In genomic region chr6:4185419-4185818, GRCh38 we compare ENCODE assay signal across 21 cellular contexts. TPM values are rescaled to one million over a fixed set of nuclear protein-coding genes. Genes with fewer than 3 reads are reported as not detected.
A peak's percentile ranks its signal among the peaks of the same experiment; 100 is the strongest.
DNase-seq lines count a peak whose midpoint lies in the region; ATAC-seq, FAIRE-seq and TF ChIP-seq lines count a peak whose summit lies in the region.
"Had no signal": no experiment of that assay in that cellular context is flagged by ENCODE, and none has a peak within 500 bp of the region (broad histone marks: within the 10 kb centered on the region; RNA-seq: fewer than 3 reads in every experiment).

No MANE protein-coding gene starts in this region.

- peak; percentile 66 for ATAC-seq in activated CD8-positive, alpha-beta T cell treated with anti-CD3 and anti-CD28 coated beads for 36 hours
- ATAC-seq in activated CD8-positive, alpha-beta T cell treated with anti-CD3 and anti-CD28 coated beads, Interleukin-2, amount 10 ng/mL, durations not matched to agents 7 days and 5 days: no peak
- ATAC-seq in K562: no peak
- ATAC-seq in HG02759 (IDR thresholded peaks at IDR 0.05; ENCODE audit: unreplicated experiment): no peak
- ATAC-seq: body of pancreas; effector memory CD8-positive, alpha-beta T cell had no signal

- intact Hi-C loops in activated CD8-positive, alpha-beta T cell treated with anti-CD3 and anti-CD28 coated beads for 36 hours (cut with micrococcal nuclease): no loop called here
- intact Hi-C loops in K562 (cut with micrococcal nuclease): no loop called here

- POLR2A ChIA-PET in activated CD8-positive, alpha-beta T cell treated with anti-CD3 and anti-CD28 coated beads for 36 hours (lab: Charles Lee): no interaction called here
- POLR2A ChIA-PET in activated CD8-positive, alpha-beta T cell treated with anti-CD3 and anti-CD28 coated beads, Interleukin-2, amount 10 ng/mL, durations not matched to agents 7 days and 5 days (lab: Charles Lee): no interaction called here
- POLR2A ChIA-PET in K562 (lab: Yijun Ruan, JAX): interaction anchor here (0.6 kb wide), 1 partner anchor 10 kb away, joined by 3 read pairs; no protein-coding TSS in a partner anchor

- no peak overlapping the region for H3K4me3 ChIP-seq in K562
- H3K4me3 ChIP-seq: body of pancreas, esophagus squamous epithelium, right atrium auricular region had no signal

- in situ Hi-C loops in K562 (cut with MboI): no loop called here

- peaks cover 2 to 4% of the 10 kb centered on the region in 2 experiments; a peak in 3 of 5 replicates for H3K4me1 ChIP-seq in K562 (replicated peaks in 1 of 2; ENCODE audit: control insufficient read depth in 2 of 2, insufficient read depth in 2 of 2, low read length in 2 of 2)
- H3K4me1 ChIP-seq: esophagus squamous epithelium, right atrium auricular region had no signal

- no peak overlapping the region for H3K9ac ChIP-seq in K562 (ENCODE audit: insufficient read depth in 1 of 2, low read depth in 2 of 2, low read length in 2 of 2)
- H3K9ac ChIP-seq: KMS-11 had no signal

- peak overlapping the region; percentile 38; the same call in 1 of the 2 replicates for H2AFZ ChIP-seq in K562 (ENCODE audit: low read depth, low read length)

- H3K36me3 Mint-ChIP-seq in activated CD8-positive, alpha-beta T cell treated with anti-CD3 and anti-CD28 coated beads for 36 hours (ENCODE audit: low read depth): no peaks in the 10 kb centered on the region
- H3K36me3 Mint-ChIP-seq in activated CD8-positive, alpha-beta T cell treated with anti-CD3 and anti-CD28 coated beads, Interleukin-2, amount 10 ng/mL, durations not matched to agents 7 days and 5 days (ENCODE audit: low read depth): no peaks in the 10 kb centered on the region
- H3K36me3 Mint-ChIP-seq in T-helper 1 cell treated with Interleukin-12 subunit alpha and Interleukin-12 subunit beta and Interleukin-4 antibody, amounts not matched to agents 30 μg/mL and 1 μg/mL, for 36 hours (ENCODE audit: low read depth): no peaks in the 10 kb centered on the region
- no peaks in the 10 kb centered on the region for H3K36me3 Mint-ChIP-seq in nephron progenitor cell (ENCODE audit: low read depth)

- no peaks in the 10 kb centered on the region for H4K20me1 ChIP-seq in K562 (replicated peaks; ENCODE audit: control insufficient read depth, insufficient read depth, low read length)

- no peak for TF ChIP-seq RAD21 in K562 (CRISPR knock-in tag; conservative IDR thresholded peaks at IDR 0.05 in 1 of 2, IDR thresholded peaks at IDR 0.05 in 1 of 2)

- 3% methylated on average over 5 of the region's 5 CpGs for WGBS in K562 (ENCODE audit: insufficient coverage, low coverage, missing lambda C conversion rate)

- TF ChIP-seq POLR2A in K562 (conservative IDR thresholded peaks at IDR 0.05): no peak

- H3K9me3 Mint-ChIP-seq in activated CD8-positive, alpha-beta T cell treated with anti-CD3 and anti-CD28 coated beads for 36 hours: peaks cover 4% of the 10 kb centered on the region
- no peaks in the 10 kb centered on the region for H3K9me3 Mint-ChIP-seq in activated CD8-positive, alpha-beta T cell treated with anti-CD3 and anti-CD28 coated beads, Interleukin-2, amount 10 ng/mL, durations not matched to agents 7 days and 5 days (ENCODE audit: insufficient read depth)
- H3K9me3 Mint-ChIP-seq in T-helper 1 cell treated with Interleukin-12 subunit alpha and Interleukin-12 subunit beta and Interleukin-4 antibody, amounts not matched to agents 30 μg/mL and 1 μg/mL, for 36 hours: no peaks in the 10 kb centered on the region
- H3K9me3 Mint-ChIP-seq in nephron progenitor cell: peaks cover 25% of the 10 kb centered on the region
- H3K9me3 Mint-ChIP-seq: effector memory CD8-positive, alpha-beta T cell had no signal

- H3K27ac Mint-ChIP-seq in activated CD8-positive, alpha-beta T cell treated with anti-CD3 and anti-CD28 coated beads for 36 hours: no peak overlapping the region
- H3K27ac Mint-ChIP-seq in activated CD8-positive, alpha-beta T cell treated with anti-CD3 and anti-CD28 coated beads, Interleukin-2, amount 10 ng/mL, durations not matched to agents 7 days and 5 days: no peak overlapping the region
- peak overlapping the region; percentile 1 for H3K27ac Mint-ChIP-seq in T-helper 1 cell treated with Interleukin-12 subunit alpha and Interleukin-12 subunit beta and Interleukin-4 antibody, amounts not matched to agents 30 μg/mL and 1 μg/mL, for 36 hours
- no peak overlapping the region for H3K27ac Mint-ChIP-seq in nephron progenitor cell
- H3K27ac Mint-ChIP-seq: effector memory CD8-positive, alpha-beta T cell had no signal

- H3K79me2 ChIP-seq in K562 (ENCODE audit: control insufficient read depth, insufficient read depth, low read length): no peaks in the 10 kb centered on the region

- CTCF ChIA-PET in activated CD8-positive, alpha-beta T cell treated with anti-CD3 and anti-CD28 coated beads for 36 hours (lab: Charles Lee): interaction anchor here (1.1 kb wide), 1 partner anchor 19 kb away, joined by 3 read pairs; no protein-coding TSS in a partner anchor
- CTCF ChIA-PET in activated CD8-positive, alpha-beta T cell treated with anti-CD3 and anti-CD28 coated beads, Interleukin-2, amount 10 ng/mL, durations not matched to agents 7 days and 5 days (lab: Charles Lee): no interaction called here
- CTCF ChIA-PET in K562 (lab: Yijun Ruan, JAX; ENCODE audit: low intra/inter-chr PET ratio): no interaction called here

- no peak overlapping the region for H3K4me3 Mint-ChIP-seq in activated CD8-positive, alpha-beta T cell treated with anti-CD3 and anti-CD28 coated beads for 36 hours
- H3K4me3 Mint-ChIP-seq in activated CD8-positive, alpha-beta T cell treated with anti-CD3 and anti-CD28 coated beads, Interleukin-2, amount 10 ng/mL, durations not matched to agents 7 days and 5 days: no peak overlapping the region
- H3K4me3 Mint-ChIP-seq in T-helper 1 cell treated with Interleukin-12 subunit alpha and Interleukin-12 subunit beta and Interleukin-4 antibody, amounts not matched to agents 30 μg/mL and 1 μg/mL, for 36 hours: no peak overlapping the region
- H3K4me3 Mint-ChIP-seq in nephron progenitor cell: no peak overlapping the region
- H3K4me3 Mint-ChIP-seq: effector memory CD8-positive, alpha-beta T cell had no signal

- peaks cover 0 to 17% of the 10 kb centered on the region in 2 experiments; a peak in 1 of 5 replicates for H3K27me3 ChIP-seq in K562 (ENCODE audit: control insufficient read depth in 2 of 2, insufficient read depth in 2 of 2, low read length in 2 of 2)
- H3K27me3 ChIP-seq: body of pancreas, esophagus squamous epithelium, right atrium auricular region had no signal

- no peaks in the 10 kb centered on the region for H3K36me3 ChIP-seq in K562 (ENCODE audit: control insufficient read depth, insufficient read depth, low read length)
- H3K36me3 ChIP-seq: esophagus squamous epithelium, right atrium auricular region had no signal

- TF ChIP-seq CTCF in activated CD8-positive, alpha-beta T cell treated with anti-CD3 and anti-CD28 coated beads for 36 hours (IDR thresholded peaks at IDR 0.05): no peak
- TF ChIP-seq CTCF in K562 (IDR thresholded peaks at IDR 0.05 in 2 of 3, conservative IDR thresholded peaks at IDR 0.05 in 1 of 3; ENCODE audit: insufficient read depth in 2 of 3, low read depth in 1 of 3, low read length in 3 of 3): no peak
- TF ChIP-seq CTCF in nephron progenitor cell (IDR thresholded peaks at IDR 0.05): no peak

- TF ChIP-seq EP300 in K562 (IDR thresholded peaks at IDR 0.05; ENCODE audit: low read length): no peak

- H3K4me2 ChIP-seq in K562 (ENCODE audit: insufficient read depth, low read length): peak overlapping the region; percentile 28
- H3K4me2 ChIP-seq: KMS-11 had no signal

- BruUV-seq in K562 (replicated peaks; lab: Mats Ljungman, UMichigan): no TSS peak

- H3K4me1 Mint-ChIP-seq in activated CD8-positive, alpha-beta T cell treated with anti-CD3 and anti-CD28 coated beads for 36 hours (ENCODE audit: low read depth): peaks cover 9% of the 10 kb centered on the region
- H3K4me1 Mint-ChIP-seq in activated CD8-positive, alpha-beta T cell treated with anti-CD3 and anti-CD28 coated beads, Interleukin-2, amount 10 ng/mL, durations not matched to agents 7 days and 5 days (ENCODE audit: low read depth): no peaks in the 10 kb centered on the region
- H3K4me1 Mint-ChIP-seq in T-helper 1 cell treated with Interleukin-12 subunit alpha and Interleukin-12 subunit beta and Interleukin-4 antibody, amounts not matched to agents 30 μg/mL and 1 μg/mL, for 36 hours (ENCODE audit: low read depth): peaks cover 3% of the 10 kb centered on the region
- peaks cover 22% of the 10 kb centered on the region for H3K4me1 Mint-ChIP-seq in nephron progenitor cell

- DNase-seq in activated CD8-positive, alpha-beta T cell treated with anti-CD3 and anti-CD28 coated beads for 36 hours: peak; percentile 57
- DNase-seq in activated CD8-positive, alpha-beta T cell treated with anti-CD3 and anti-CD28 coated beads, Interleukin-2, amount 10 ng/mL, durations not matched to agents 7 days and 5 days: no peak
- DNase-seq in K562 (ENCODE audit: extremely low read depth in 1 of 4, low spot score in 3 of 4): peak in 1 of 4 experiments; percentile 22
- DNase-seq in stimulated activated CD4-positive, alpha-beta T cell treated with anti-CD3 and anti-CD28 coated beads, TNF-alpha, amount 100 ng/mL, for 48 hours (ENCODE audit: low read depth in 3 of 3): peak; percentile 35 to 68 (median 37)
- no peak for DNase-seq in GOT3 (lab: John Stamatoyannopoulos, UW)
- no peak for DNase-seq in nephron progenitor cell
- DNase-seq: body of pancreas; effector memory CD8-positive, alpha-beta T cell; esophagus squamous epithelium; kidney glomerular epithelial cell; mammary epithelial cell; NCI-H1694; NCI-H2171 treated with DMSO at 0.1 percent for 48 hours; NCI-H526 treated with DMSO at 0.1 percent for 48 hours had no signal

- no peaks in the 10 kb centered on the region for H3K9me1 ChIP-seq in K562 (ENCODE audit: control insufficient read depth, insufficient read depth, low read length)

- no peak overlapping the region for H3K27ac ChIP-seq in K562 (ENCODE audit: extremely low read depth, low read depth, low read length)
- H3K27ac ChIP-seq: body of pancreas, esophagus squamous epithelium, KMS-11, right atrium auricular region had no signal

- H3K27me3 Mint-ChIP-seq in activated CD8-positive, alpha-beta T cell treated with anti-CD3 and anti-CD28 coated beads for 36 hours: peaks cover 13% of the 10 kb centered on the region
- H3K27me3 Mint-ChIP-seq in activated CD8-positive, alpha-beta T cell treated with anti-CD3 and anti-CD28 coated beads, Interleukin-2, amount 10 ng/mL, durations not matched to agents 7 days and 5 days (ENCODE audit: low read depth): peaks cover 18% of the 10 kb centered on the region
- peaks cover 8% of the 10 kb centered on the region for H3K27me3 Mint-ChIP-seq in T-helper 1 cell treated with Interleukin-12 subunit alpha and Interleukin-12 subunit beta and Interleukin-4 antibody, amounts not matched to agents 30 μg/mL and 1 μg/mL, for 36 hours (ENCODE audit: low read depth)
- no peaks in the 10 kb centered on the region for H3K27me3 Mint-ChIP-seq in nephron progenitor cell (ENCODE audit: low read depth, poor library complexity)

- H3K9me3 ChIP-seq in K562 (replicated peaks; ENCODE audit: control insufficient read depth, insufficient read depth, low read depth, low read length): peaks cover 3% of the 10 kb centered on the region
- H3K9me3 ChIP-seq: body of pancreas, esophagus squamous epithelium, right atrium auricular region had no signal

- no peak for FAIRE-seq in K562 (lab: Jason Lieb, UNC)
- FAIRE-seq: colon, H54, urothelium cell line had no signal

RNA-seq across cellular contexts. Expression of gene ECI2, which starts 50.0 kb away (rescaled TPM):
- 10 to 100 TPM; 58.8 to 59.9 TPM for total RNA-seq in activated CD8-positive, alpha-beta T cell treated with anti-CD3 and anti-CD28 coated beads for 36 hours
- 10 to 100 TPM; 41.1 to 42.0 TPM for total RNA-seq in activated CD8-positive, alpha-beta T cell treated with anti-CD3 and anti-CD28 coated beads, Interleukin-2, amount 10 ng/mL, durations not matched to agents 7 days and 5 days
- total RNA-seq in K562 (2011; cell fraction: chromatin; rRNA removed; ENCODE audit: low replicate concordance): 61.5 and 71.7 TPM in 2 replicates
- total RNA-seq in K562 (2011; cell fraction: nucleolus; rRNA removed): 29.9 and 41.3 TPM in 2 replicates
- 42.9 and 50.0 TPM in 2 replicates for total RNA-seq in K562 (2011; cell fraction: nucleoplasm; rRNA removed)
- 142 and 150 TPM in 2 replicates for total RNA-seq in K562 (2014; rRNA removed)
- 157 and 171 TPM in 2 replicates for total RNA-seq in K562 (2014; rRNA removed; fragmentation: Illumina TruSeq; extraction: Trizol)
- 141 and 142 TPM in 2 replicates for total RNA-seq in K562 (2015; rRNA removed; fragmentation: Illumina TruSeq; extraction: Trizol)
- 101 and 104 TPM in 2 replicates for total RNA-seq in K562 (2021)
- polyA plus RNA-seq in K562 (2011; rRNA removed): 62.1 and 80.7 TPM in 2 replicates
- 51.6 and 74.1 TPM in 2 replicates for polyA plus RNA-seq in K562 (2011; cell fraction: cytosol; rRNA removed)
- polyA plus RNA-seq in K562 (2011; cell fraction: nucleus; rRNA removed): 59.0 and 69.0 TPM in 2 replicates
- polyA plus RNA-seq in K562 (2012): 92.5 and 178 TPM in 2 replicates
- 179 and 228 TPM in 2 replicates for polyA plus RNA-seq in K562 (2014; fragmentation: Illumina TruSeq; extraction: Trizol)
- polyA plus RNA-seq in K562 (2014; fragmentation: Nextera tagmentation; extraction: Ambion mirVana): 100 to 1,000 TPM; 332 to 377 TPM
- 88.9 and 114 TPM in 2 replicates for polyA plus RNA-seq in K562 (2014; rRNA removed)
- polyA minus RNA-seq in K562 (2011; rRNA and poly(A)+ RNA removed): 134 and 145 TPM in 2 replicates
- polyA minus RNA-seq in K562 (2011; cell fraction: cytosol; rRNA and poly(A)+ RNA removed): 41.0 and 57.7 TPM in 2 replicates
- 22.3 and 36.7 TPM in 2 replicates for polyA minus RNA-seq in K562 (2011; cell fraction: nucleus; rRNA and poly(A)+ RNA removed)

Comparison
In these comparisons a context has a peak if more than half of its experiments do, and no peak if none do; other contexts are left out.
1. DNase-seq: peak in activated CD8-positive, alpha-beta T cell treated with anti-CD3 and anti-CD28 coated beads for 36 hours (single experiment) and stimulated activated CD4-positive, alpha-beta T cell treated with anti-CD3 and anti-CD28 coated beads, TNF-alpha, amount 100 ng/mL, for 48 hours (3 of 3); none in activated CD8-positive, alpha-beta T cell treated with anti-CD3 and anti-CD28 coated beads, Interleukin-2, amount 10 ng/mL, durations not matched to agents 7 days and 5 days (single experiment), GOT3 (single experiment) and nephron progenitor cell (single experiment).